3 cellular contexts compared by ENCODE assay signal in genomic region chr4:1608821-1609500, GRCh38.
TF ChIP-seq lines count a peak whose summit lies in the region.

No MANE protein-coding gene starts in this region.

TF ChIP-seq in GM23338, 12 proteins besides CTCF, POLR2A, EP300 and RAD21 (continues in another document):
- TF ChIP-seq ZNF331 (CRISPR knock-in tag; IDR thresholded peaks at IDR 0.05; ENCODE audit: low read depth) = no peak
- no peak for TF ChIP-seq ZNF114 (CRISPR knock-in tag; IDR thresholded peaks at IDR 0.05)
- TF ChIP-seq CREB1 (CRISPR knock-in tag; IDR thresholded peaks at IDR 0.05; ENCODE audit: low read depth) = no peak
- no peak for TF ChIP-seq NANOG (IDR thresholded peaks at IDR 0.05; ENCODE audit: borderline replicate concordance)
- TF ChIP-seq JUNB (IDR thresholded peaks at IDR 0.05; ENCODE audit: unreplicated experiment) = no peak
- TF ChIP-seq ZNF462 (CRISPR knock-in tag; IDR thresholded peaks at IDR 0.05) = no peak
- TF ChIP-seq EZH2 (IDR thresholded peaks at IDR 0.05; ENCODE audit: low read depth, unreplicated experiment) = no peak
- TF ChIP-seq EZH2phosphoT487 (IDR thresholded peaks at IDR 0.05; ENCODE audit: unreplicated experiment) = no peak
- no peak for TF ChIP-seq STAT1 (IDR thresholded peaks at IDR 0.05; ENCODE audit: unreplicated experiment)

TF ChIP-seq in H1, 55 proteins besides CTCF, POLR2A, EP300 and RAD21:
- TF ChIP-seq EGR1 (IDR thresholded peaks at IDR 0.05; ENCODE audit: borderline replicate concordance, low read depth, low read length) (no peak), GABPA (IDR thresholded peaks at IDR 0.05; ENCODE audit: borderline replicate concordance, insufficient read depth, low read length) (peak; percentile 64; the same call in 1 of the 2 replicates)

TF ChIP-seq in HEK293T, 16 proteins besides CTCF, POLR2A, EP300 and RAD21:
- TF ChIP-seq FOXM1 (IDR thresholded peaks at IDR 0.05; ENCODE audit: borderline replicate concordance) = no peak
- TF ChIP-seq SP1 (IDR thresholded peaks at IDR 0.05) = no peak
- no peak for TF ChIP-seq CTBP1 (IDR thresholded peaks at IDR 0.05; ENCODE audit: borderline replicate concordance)
- no peak for TF ChIP-seq TARDBP (IDR thresholded peaks at IDR 0.05)
- TF ChIP-seq L3MBTL2 (conservative IDR thresholded peaks at IDR 0.05) = no peak
- no peak for TF ChIP-seq PKNOX1 (IDR thresholded peaks at IDR 0.05)
- TF ChIP-seq NFRKB (IDR thresholded peaks at IDR 0.05) = no peak
- no peak for TF ChIP-seq BHLHE40 (IDR thresholded peaks at IDR 0.05; ENCODE audit: borderline replicate concordance)
- TF ChIP-seq HDGF (IDR thresholded peaks at IDR 0.05; ENCODE audit: borderline replicate concordance) = no peak
TF ChIP-seq in HEK293T: peak in this region for 0.
